Comparison of ENCODE assay signal across 1 cellular context in the genomic region with DNA sequence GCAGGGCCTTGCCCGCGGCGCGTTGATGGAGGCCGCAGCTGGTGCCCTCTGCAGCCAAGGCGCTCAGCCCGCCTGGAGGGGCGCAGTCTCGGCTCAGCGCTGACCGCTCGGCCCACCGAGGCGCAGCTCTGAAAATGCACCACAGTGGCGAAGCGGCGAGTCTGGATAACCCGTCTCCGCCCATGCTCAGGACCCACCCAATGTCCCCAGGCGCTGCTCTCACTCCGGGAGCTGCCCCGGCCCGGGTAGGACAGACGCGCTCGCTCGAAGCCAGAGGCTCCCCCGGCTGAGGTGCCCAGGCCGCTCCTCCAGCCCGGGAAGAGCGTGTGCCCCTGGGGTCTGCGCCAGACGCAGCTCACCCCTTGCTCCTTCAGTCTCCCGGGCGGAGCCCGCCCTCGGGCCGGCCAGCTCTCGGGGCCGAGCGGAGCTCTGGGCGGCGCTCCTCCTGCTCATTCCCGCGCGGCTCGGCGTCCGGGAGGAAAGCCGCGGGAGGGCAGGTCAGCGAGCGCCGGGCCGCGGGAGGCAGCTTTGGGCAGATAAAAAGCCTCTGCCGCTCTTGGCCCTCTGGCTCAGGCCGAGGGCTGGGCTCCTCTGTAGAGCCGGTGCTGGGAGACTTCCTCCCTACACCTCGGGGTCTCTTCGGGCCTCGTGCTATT.
A peak's percentile ranks its signal among the peaks of the same experiment; 100 is the strongest.
TF ChIP-seq lines count a peak whose summit lies in the region.

No MANE protein-coding gene starts in this region.

TF ChIP-seq in HepG2, 621 proteins besides CTCF, POLR2A, EP300 and RAD21 (continued from another document):
- TF ChIP-seq, protein P1, sequence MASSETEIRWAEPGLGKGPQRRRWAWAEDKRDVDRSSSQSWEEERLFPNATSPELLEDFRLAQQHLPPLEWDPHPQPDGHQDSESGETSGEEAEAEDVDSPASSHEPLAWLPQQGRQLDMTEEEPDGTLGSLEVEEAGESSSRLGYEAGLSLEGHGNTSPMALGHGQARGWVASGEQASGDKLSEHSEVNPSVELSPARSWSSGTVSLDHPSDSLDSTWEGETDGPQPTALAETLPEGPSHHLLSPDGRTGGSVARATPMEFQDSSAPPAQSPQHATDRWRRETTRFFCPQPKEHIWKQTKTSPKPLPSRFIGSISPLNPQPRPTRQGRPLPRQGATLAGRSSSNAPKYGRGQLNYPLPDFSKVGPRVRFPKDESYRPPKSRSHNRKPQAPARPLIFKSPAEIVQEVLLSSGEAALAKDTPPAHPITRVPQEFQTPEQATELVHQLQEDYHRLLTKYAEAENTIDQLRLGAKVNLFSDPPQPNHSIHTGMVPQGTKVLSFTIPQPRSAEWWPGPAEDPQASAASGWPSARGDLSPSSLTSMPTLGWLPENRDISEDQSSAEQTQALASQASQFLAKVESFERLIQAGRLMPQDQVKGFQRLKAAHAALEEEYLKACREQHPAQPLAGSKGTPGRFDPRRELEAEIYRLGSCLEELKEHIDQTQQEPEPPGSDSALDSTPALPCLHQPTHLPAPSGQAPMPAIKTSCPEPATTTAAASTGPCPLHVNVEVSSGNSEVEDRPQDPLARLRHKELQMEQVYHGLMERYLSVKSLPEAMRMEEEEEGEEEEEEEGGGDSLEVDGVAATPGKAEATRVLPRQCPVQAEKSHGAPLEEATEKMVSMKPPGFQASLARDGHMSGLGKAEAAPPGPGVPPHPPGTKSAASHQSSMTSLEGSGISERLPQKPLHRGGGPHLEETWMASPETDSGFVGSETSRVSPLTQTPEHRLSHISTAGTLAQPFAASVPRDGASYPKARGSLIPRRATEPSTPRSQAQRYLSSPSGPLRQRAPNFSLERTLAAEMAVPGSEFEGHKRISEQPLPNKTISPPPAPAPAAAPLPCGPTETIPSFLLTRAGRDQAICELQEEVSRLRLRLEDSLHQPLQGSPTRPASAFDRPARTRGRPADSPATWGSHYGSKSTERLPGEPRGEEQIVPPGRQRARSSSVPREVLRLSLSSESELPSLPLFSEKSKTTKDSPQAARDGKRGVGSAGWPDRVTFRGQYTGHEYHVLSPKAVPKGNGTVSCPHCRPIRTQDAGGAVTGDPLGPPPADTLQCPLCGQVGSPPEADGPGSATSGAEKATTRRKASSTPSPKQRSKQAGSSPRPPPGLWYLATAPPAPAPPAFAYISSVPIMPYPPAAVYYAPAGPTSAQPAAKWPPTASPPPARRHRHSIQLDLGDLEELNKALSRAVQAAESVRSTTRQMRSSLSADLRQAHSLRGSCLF (CRISPR knock-in tag; IDR thresholded peaks at IDR 0.05; ENCODE audit: borderline replicate concordance), result no peak
- TF ChIP-seq, protein P2, sequence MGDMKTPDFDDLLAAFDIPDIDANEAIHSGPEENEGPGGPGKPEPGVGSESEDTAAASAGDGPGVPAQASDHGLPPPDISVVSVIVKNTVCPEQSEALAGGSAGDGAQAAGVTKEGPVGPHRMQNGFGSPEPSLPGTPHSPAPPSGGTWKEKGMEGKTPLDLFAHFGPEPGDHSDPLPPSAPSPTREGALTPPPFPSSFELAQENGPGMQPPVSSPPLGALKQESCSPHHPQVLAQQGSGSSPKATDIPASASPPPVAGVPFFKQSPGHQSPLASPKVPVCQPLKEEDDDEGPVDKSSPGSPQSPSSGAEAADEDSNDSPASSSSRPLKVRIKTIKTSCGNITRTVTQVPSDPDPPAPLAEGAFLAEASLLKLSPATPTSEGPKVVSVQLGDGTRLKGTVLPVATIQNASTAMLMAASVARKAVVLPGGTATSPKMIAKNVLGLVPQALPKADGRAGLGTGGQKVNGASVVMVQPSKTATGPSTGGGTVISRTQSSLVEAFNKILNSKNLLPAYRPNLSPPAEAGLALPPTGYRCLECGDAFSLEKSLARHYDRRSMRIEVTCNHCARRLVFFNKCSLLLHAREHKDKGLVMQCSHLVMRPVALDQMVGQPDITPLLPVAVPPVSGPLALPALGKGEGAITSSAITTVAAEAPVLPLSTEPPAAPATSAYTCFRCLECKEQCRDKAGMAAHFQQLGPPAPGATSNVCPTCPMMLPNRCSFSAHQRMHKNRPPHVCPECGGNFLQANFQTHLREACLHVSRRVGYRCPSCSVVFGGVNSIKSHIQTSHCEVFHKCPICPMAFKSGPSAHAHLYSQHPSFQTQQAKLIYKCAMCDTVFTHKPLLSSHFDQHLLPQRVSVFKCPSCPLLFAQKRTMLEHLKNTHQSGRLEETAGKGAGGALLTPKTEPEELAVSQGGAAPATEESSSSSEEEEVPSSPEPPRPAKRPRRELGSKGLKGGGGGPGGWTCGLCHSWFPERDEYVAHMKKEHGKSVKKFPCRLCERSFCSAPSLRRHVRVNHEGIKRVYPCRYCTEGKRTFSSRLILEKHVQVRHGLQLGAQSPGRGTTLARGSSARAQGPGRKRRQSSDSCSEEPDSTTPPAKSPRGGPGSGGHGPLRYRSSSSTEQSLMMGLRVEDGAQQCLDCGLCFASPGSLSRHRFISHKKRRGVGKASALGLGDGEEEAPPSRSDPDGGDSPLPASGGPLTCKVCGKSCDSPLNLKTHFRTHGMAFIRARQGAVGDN (CRISPR knock-in tag; IDR thresholded peaks at IDR 0.05), result peak; percentile 93
- TF ChIP-seq YEATS2 (CRISPR knock-in tag; IDR thresholded peaks at IDR 0.05; ENCODE audit: borderline replicate concordance), result no peak
- no peak for TF ChIP-seq NFIC (IDR thresholded peaks at IDR 0.05; ENCODE audit: low read length)
